8 cellular contexts compared by ENCODE assay signal in the genomic region with DNA sequence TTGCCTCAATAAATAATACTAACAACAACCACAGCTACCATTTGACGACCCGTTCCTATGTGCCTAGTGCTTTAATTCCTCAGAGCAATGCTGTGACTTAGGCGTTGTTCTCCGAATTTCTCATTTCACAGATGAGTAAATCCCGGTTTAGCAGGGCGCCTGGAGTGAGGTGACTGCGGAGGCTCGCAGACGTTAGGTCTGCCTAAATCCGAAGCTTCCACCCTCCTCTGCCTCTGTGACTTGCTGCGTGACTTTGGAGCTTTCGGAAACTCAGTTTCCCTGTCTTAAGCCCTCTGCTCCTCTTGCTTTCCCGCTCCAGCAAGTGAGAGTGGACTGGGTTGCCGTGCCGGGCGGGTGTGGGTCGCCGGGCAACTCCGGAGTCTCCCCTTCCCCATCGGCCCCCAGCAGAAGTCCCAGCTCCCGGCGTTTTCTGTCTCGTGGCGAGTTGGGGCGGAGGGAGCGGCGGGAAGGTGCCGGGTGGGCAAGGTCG. TPM values are rescaled to one million over a fixed set of nuclear protein-coding genes. Genes with fewer than 3 reads are reported as not detected.
DNase-seq lines count a peak whose midpoint lies in the region; ATAC-seq, FAIRE-seq and TF ChIP-seq lines count a peak whose summit lies in the region.

No MANE protein-coding gene starts in this region.

- H4K20me1 ChIP-seq in IMR-90 (ENCODE audit: insufficient read depth, low read length), result peaks cover 26% of the 10 kb centered on the region

- peaks cover 21% of the 10 kb centered on the region for H3K4me1 ChIP-seq in IMR-90 (ENCODE audit: control insufficient read depth, insufficient read depth, low read length)
- peaks cover 10 to 13% of the 10 kb centered on the region in 2 donors for H3K4me1 ChIP-seq in esophagus (ENCODE audit: control insufficient read depth in 2 of 2, insufficient read depth in 2 of 2, low read length in 1 of 2)
- H3K4me1 ChIP-seq in neutrophil (ENCODE audit: control insufficient read depth in 1 of 2, insufficient read depth in 1 of 2, low read depth in 1 of 2, low read length in 1 of 2), result peaks cover 28 to 34% of the 10 kb centered on the region in 2 experiments

- H3K27me3 ChIP-seq in AG04450 (ENCODE audit: control insufficient read depth, insufficient read depth, low read length) (peaks cover 5% of the 10 kb centered on the region), IMR-90 (ENCODE audit: control insufficient read depth, insufficient read depth, low read length) (no peaks in the 10 kb centered on the region; the same call in 1 of the 2 replicates), esophagus (ENCODE audit: control insufficient read depth in 1 of 2, insufficient read depth in 2 of 2, low read length in 2 of 2) (no peaks in the 10 kb centered on the region), neutrophil (peaks cover 75% of the 10 kb centered on the region)

- H3K9me3 ChIP-seq in AG04450 (ENCODE audit: control insufficient read depth, insufficient read depth, low read length), result peaks cover 5% of the 10 kb centered on the region; the same call in 1 of the 2 replicates
- H3K9me3 ChIP-seq in IMR-90 (ENCODE audit: control insufficient read depth, insufficient read depth, low read length), result no peaks in the 10 kb centered on the region
- H3K9me3 ChIP-seq in esophagus (ENCODE audit: control insufficient read depth in 2 of 2, insufficient read depth in 1 of 2, low read depth in 1 of 2, low read length in 1 of 2), result no peaks in the 10 kb centered on the region
- H3K9me3 ChIP-seq in neutrophil, result no peaks in the 10 kb centered on the region

- dilution Hi-C loops in IMR-90 (cut with HindIII; ENCODE audit: low sequenced_read_pairs, unreplicated experiment), result no loop called here

- peaks cover 3% of the 10 kb centered on the region for H3K9me1 ChIP-seq in IMR-90 (ENCODE audit: insufficient read depth, low read length)

- H2AFZ ChIP-seq in IMR-90 (replicated peaks; ENCODE audit: low read length, poor library complexity), result peak overlapping the region; percentile 95

- peak overlapping the region; percentile 79 for H3K4ac ChIP-seq in IMR-90 (ENCODE audit: low read depth, low read length)

- peak overlapping the region; percentile 32; the same call in 1 of the 2 replicates for H4K5ac ChIP-seq in IMR-90 (ENCODE audit: low read depth, low read length)

- 81% methylated on average over 6 of the region's 29 CpGs; no CpG with 5 or more reads in 1 of the 2 experiments for WGBS in IMR-90 (ENCODE audit: extremely low coverage in 2 of 2, insufficient read length in 1 of 2), 2 experiments
- WGBS in esophagus, 2 donors, result 17 to 23% methylated on average over 29 of the region's 29 CpGs

- peak overlapping the region; percentile 97 for H2AK5ac ChIP-seq in IMR-90 (ENCODE audit: low read depth, low read length)

- H2BK20ac ChIP-seq in IMR-90 (ENCODE audit: low read depth, low read length), result peak overlapping the region; percentile 71

- CTCF ChIA-PET in AG04450 (lab: Charles Lee), result interaction anchor here (0.6 to 5.9 kb wide), 8 partner anchors 11 to 116 kb away, joined by 3 to 72 read pairs (median 4); no protein-coding TSS in a partner anchor
- CTCF ChIA-PET in IMR-90 (lab: Yijun Ruan, JAX), result interaction anchor here (1.0 to 3.3 kb wide), 5 partner anchors 11 to 61 kb away, joined by 3 to 12 read pairs (median 4); no protein-coding TSS in a partner anchor

- no TSS peak for BruUV-seq in IMR-90 (replicated peaks; lab: Mats Ljungman, UMichigan)

- no peak overlapping the region for H3K56ac ChIP-seq in IMR-90 (ENCODE audit: extremely low read depth, insufficient read depth, low read length)

- no peak for TF ChIP-seq POLR2A in IMR-90 (IDR thresholded peaks at IDR 0.05; ENCODE audit: low read depth, low read length)
- TF ChIP-seq POLR2A in GM12892 (IDR thresholded peaks at IDR 0.05; ENCODE audit: low read depth, low read length), result no peak

- TF ChIP-seq RAD21 in IMR-90 (IDR thresholded peaks at IDR 0.05; ENCODE audit: low read length), result no peak

- peak overlapping the region; percentile 67 to 71; a peak in 2 of 4 replicates for H4K8ac ChIP-seq in IMR-90 (ENCODE audit: low read depth in 2 of 2, low read length in 2 of 2)

- H2BK15ac ChIP-seq in IMR-90 (ENCODE audit: low read depth, low read length), result peak overlapping the region; percentile 75; the same call in 1 of the 3 replicates

- TF ChIP-seq CTCF in AG04450 (IDR thresholded peaks at IDR 0.05; ENCODE audit: low read depth, low read length) (no peak), IMR-90 (conservative IDR thresholded peaks at IDR 0.05; ENCODE audit: low read depth, low read length) (no peak), neutrophil (IDR thresholded peaks at IDR 0.05) (no peak)

- no peak overlapping the region; the same call in 1 of the 2 replicates for H3K18ac ChIP-seq in IMR-90 (ENCODE audit: low read depth, low read length)

- peak overlapping the region; percentile 71 for H3K4me3 ChIP-seq in AG04450 (ENCODE audit: low read depth, low read length)
- peak overlapping the region; percentile 97; the same call in 1 of the 2 replicates for H3K4me3 ChIP-seq in IMR-90 (ENCODE audit: insufficient read depth, low read depth, low read length)
- peak overlapping the region; percentile 17 to 54 for H3K4me3 ChIP-seq in esophagus (ENCODE audit: low read depth in 1 of 2, low read length in 2 of 2)
- peak overlapping the region; percentile 59 to 76 for H3K4me3 ChIP-seq in neutrophil (ENCODE audit: low read depth in 1 of 2, low read length in 1 of 2)

- peak overlapping the region; percentile 30 for H3K9ac ChIP-seq in IMR-90 (ENCODE audit: low read depth, low read length)

- H3K36me3 ChIP-seq in IMR-90 (ENCODE audit: control insufficient read depth, insufficient read depth, low read length), result peaks cover 7% of the 10 kb centered on the region
- no peaks in the 10 kb centered on the region for H3K36me3 ChIP-seq in esophagus (ENCODE audit: control insufficient read depth in 2 of 2, insufficient read depth in 2 of 2, low read length in 1 of 2)
- no peaks in the 10 kb centered on the region for H3K36me3 ChIP-seq in neutrophil

- FAIRE-seq in GM12892 (lab: Jason Lieb, UNC), result no peak

- in situ Hi-C loops in IMR-90 (cut with MboI; ENCODE audit: low sequenced_read_pairs), result no loop called here

- H3K27ac ChIP-seq in AG04450 (ENCODE audit: low read depth, low read length), result no peak overlapping the region
- H3K27ac ChIP-seq in IMR-90 (ENCODE audit: insufficient read depth, low read length), result peak overlapping the region; percentile 91
- peak overlapping the region; percentile 48 to 71 for H3K27ac ChIP-seq in esophagus (ENCODE audit: low read depth in 2 of 2, low read length in 1 of 2)
- H3K27ac ChIP-seq in neutrophil, result no peak overlapping the region

- peak overlapping the region; percentile 67 for H2AK9ac ChIP-seq in IMR-90 (replicated peaks; ENCODE audit: low read depth, low read length, poor library complexity)

- intact Hi-C loops in IMR-90 (cut with micrococcal nuclease), result loop anchor here (10.0 kb wide), 1 partner anchor 332 kb away; no protein-coding TSS in a partner anchor

- no peak overlapping the region for H3K23ac ChIP-seq in IMR-90 (ENCODE audit: low read depth, low read length)

- ATAC-seq in IMR-90 (ENCODE audit: low read depth) (no peak), GM19452 (IDR thresholded peaks at IDR 0.05; ENCODE audit: unreplicated experiment) (no peak)

- DNase-seq in AG04450 (ENCODE audit: low read depth, low spot score) (no peak), IMR-90 (no peak), epidermal melanocyte (ENCODE audit: insufficient read length, low spot score) (no peak), GM12892 (ENCODE audit: insufficient read length) (no peak), NCI-H1694 treated with DMSO at 0.1 percent for 48 hours (lab: John Stamatoyannopoulos, UW) (no peak)

- peak overlapping the region; percentile 76 for H4K91ac ChIP-seq in IMR-90 (ENCODE audit: insufficient read depth, low read depth, low read length)

- H3K14ac ChIP-seq in IMR-90 (replicated peaks; ENCODE audit: low read depth, low read length), result 0 out of 2 replicates have a peak overlapping the region, but pooled peaks have one; percentile 51

- peak overlapping the region; percentile 47; the same call in 1 of the 2 replicates for H3K4me2 ChIP-seq in IMR-90 (ENCODE audit: low read depth, low read length)

- POLR2A ChIA-PET in AG04450 (lab: Yijun Ruan, JAX) (interaction anchor here (0.6 to 2.5 kb wide), 5 partner anchors 11 to 429 kb away, joined by 4 to 23 read pairs (median 6); no protein-coding TSS in a partner anchor), IMR-90 (lab: Charles Lee; ENCODE audit: unreplicated experiment) (interaction anchor here (0.6 kb wide), 1 partner anchor 623 kb away, joined by 9 read pairs; no protein-coding TSS in a partner anchor)

- no peak overlapping the region for H2BK5ac ChIP-seq in IMR-90 (ENCODE audit: low read depth, low read length, poor library complexity, severe bottlenecking)

- H3K79me1 ChIP-seq in IMR-90 (ENCODE audit: low read depth in 1 of 2, low read length in 2 of 2), result peaks cover 0 to 34% of the 10 kb centered on the region in 2 experiments; a peak in 2 of 4 replicates

- H2BK120ac ChIP-seq in IMR-90 (ENCODE audit: low read depth, low read length), result peak overlapping the region; percentile 82

TF ChIP-seq in IMR-90, 13 proteins besides CTCF, POLR2A, EP300 and RAD21:
- TF ChIP-seq CHD1 (IDR thresholded peaks at IDR 0.05; ENCODE audit: low read depth, low read length), result no peak

RNA-seq across cellular contexts. Expression of gene ATOH8, which starts 0.7 kb away (rescaled TPM):
- polyA plus RNA-seq in AG04450 (2011; rRNA removed), result 2.8 and 3.9 TPM in 2 replicates
- 3.9 and 5.5 TPM in 2 replicates for polyA minus RNA-seq in AG04450 (2011; rRNA and poly(A)+ RNA removed)
- total RNA-seq in IMR-90 (2012; rRNA removed), result 7.8 and 7.9 TPM in 2 replicates
- polyA plus RNA-seq in IMR-90 (2012; rRNA removed), result 9.0 and 11.2 TPM in 2 replicates
- polyA plus RNA-seq in IMR-90 (2012; cell fraction: cytosol; rRNA removed), result 6.2 and 7.6 TPM in 2 replicates
- 5.0 and 13.0 TPM in 2 replicates for polyA plus RNA-seq in IMR-90 (2012; cell fraction: nucleus; rRNA removed; ENCODE audit: low replicate concordance)
- 1 to 10 TPM; 3.0 to 5.9 TPM for polyA plus RNA-seq in esophagus
- polyA plus RNA-seq in GM12892 (2012; ENCODE audit: missing spikeins), result not detected

RNA-seq across cellular contexts. Expression of gene GNLY, which starts 58.9 kb away (rescaled TPM):
- polyA plus RNA-seq in AG04450 (2011; rRNA removed) (not detected in 2 replicates), IMR-90 (2012; rRNA removed) (not detected in 2 replicates), esophagus (1 to 10 TPM; 1.2 to 1.7 TPM)
- not detected in 2 replicates for polyA minus RNA-seq in AG04450 (2011; rRNA and poly(A)+ RNA removed)
- not detected in 2 replicates for total RNA-seq in IMR-90 (2012; rRNA removed)
- not detected in 2 replicates for polyA plus RNA-seq in IMR-90 (2012; cell fraction: cytosol; rRNA removed)
- 0.13 and 0.24 TPM in 2 replicates for polyA plus RNA-seq in IMR-90 (2012; cell fraction: nucleus; rRNA removed; ENCODE audit: low replicate concordance)
- not detected for polyA plus RNA-seq in GM12892 (2012; ENCODE audit: missing spikeins)

Comparison
In these comparisons a context has a peak if more than half of its experiments do, and no peak if none do; other contexts are left out.
1. H3K27ac ChIP-seq: peak in IMR-90 (single experiment) and esophagus (2 of 2); none in AG04450 (single experiment) and neutrophil (single experiment).
2. H3K4me3 ChIP-seq: peak in every context shown above with its lines; median percentile 97 in IMR-90; 71 in AG04450; 68 in neutrophil; 36 in esophagus.